ENCODE assay signal across 15 cellular contexts in genomic region chr12:48794870-48795269, GRCh38. TPM values are rescaled to one million over a fixed set of nuclear protein-coding genes. Genes with fewer than 3 reads are reported as not detected.
DNase-seq lines count a peak whose midpoint lies in the region; ATAC-seq and TF ChIP-seq lines count a peak whose summit lies in the region.
"Had no signal": no experiment of that assay in that cellular context is flagged by ENCODE, and none has a peak within 500 bp of the region (broad histone marks: within the 10 kb centered on the region; RNA-seq: fewer than 3 reads in every experiment).

No MANE protein-coding gene starts in this region.

- H3K36me3 ChIP-seq in breast epithelium, result no peaks in the 10 kb centered on the region
- H3K36me3 ChIP-seq in adipocyte (ENCODE audit: control insufficient read depth, insufficient read depth, low read length, severe bottlenecking), result no peaks in the 10 kb centered on the region
- H3K36me3 ChIP-seq in naive thymus-derived CD4-positive, alpha-beta T cell (ENCODE audit: control insufficient read depth in 2 of 3, insufficient read depth in 3 of 3, low read length in 3 of 3), result no peaks in the 10 kb centered on the region
- H3K36me3 ChIP-seq: tibial nerve had no signal

- POLR2A ChIA-PET in MCF 10A (lab: Yijun Ruan, JAX), result interaction anchor here (0.8 to 3.5 kb wide), 8 partner anchors 10 to 336 kb away, joined by 3 to 31 read pairs (median 4); partner anchors contain the start of genes CCNT1 and TUBA1B
- POLR2A ChIA-PET in naive thymus-derived CD4-positive, alpha-beta T cell (lab: Charles Lee), result interaction anchor here (1.0 kb wide), 1 partner anchor 20 kb away, joined by 3 read pairs; no protein-coding TSS in a partner anchor
- POLR2A ChIA-PET in CD4-positive, alpha-beta T cell (lab: Charles Lee), result interaction anchor here (0.7 kb wide), 1 partner anchor 9 kb away, joined by 4 read pairs; no protein-coding TSS in a partner anchor

- CTCF ChIA-PET in MCF 10A (lab: Yijun Ruan, JAX), result interaction anchor here (0.6 to 11.1 kb wide), 29 partner anchors 10 to 363 kb away, joined by 3 to 241 read pairs (median 6); partner anchors contain the start of gene DDX23
- CTCF ChIA-PET in naive thymus-derived CD4-positive, alpha-beta T cell (lab: Charles Lee), result interaction anchor here (0.5 to 5.2 kb wide), 11 partner anchors 12 to 1763 kb away, joined by 3 to 58 read pairs (median 4); partner anchors contain the start of gene RND1
- CTCF ChIA-PET in CD4-positive, alpha-beta T cell (lab: Charles Lee), result interaction anchor here (1.6 to 5.1 kb wide), 2 partner anchors 16 to 42 kb away, joined by 3 to 53 read pairs; no protein-coding TSS in a partner anchor

- H3K27me3 ChIP-seq in breast epithelium, result no peaks in the 10 kb centered on the region
- no peaks in the 10 kb centered on the region for H3K27me3 ChIP-seq in adipocyte (replicated peaks; ENCODE audit: control insufficient read depth, insufficient read depth, low read length)
- H3K27me3 ChIP-seq in naive thymus-derived CD4-positive, alpha-beta T cell (ENCODE audit: control insufficient read depth in 2 of 2, insufficient read depth in 2 of 2, low read length in 2 of 2), result peaks cover 1 to 5% of the 10 kb centered on the region in 2 donors
- H3K27me3 ChIP-seq in CD4-positive, alpha-beta T cell (ENCODE audit: control insufficient read depth, insufficient read depth, low read length), result peaks cover 6% of the 10 kb centered on the region
- H3K27me3 ChIP-seq: tibial nerve had no signal

- no peak overlapping the region for H3K27ac ChIP-seq in breast epithelium
- H3K27ac ChIP-seq in naive thymus-derived CD4-positive, alpha-beta T cell (ENCODE audit: low read depth, low read length), result no peak overlapping the region
- H3K27ac ChIP-seq in CD4-positive, alpha-beta T cell (ENCODE audit: low read depth, low read length), result no peak overlapping the region
- H3K27ac ChIP-seq: VCaP had no signal

- H3K4me3 ChIP-seq in breast epithelium (no peak overlapping the region), adipocyte (ENCODE audit: low read length) (no peak overlapping the region)
- H3K4me3 ChIP-seq in naive thymus-derived CD4-positive, alpha-beta T cell (ENCODE audit: low read length), result no peak overlapping the region
- H3K4me3 ChIP-seq: tibial nerve had no signal

- no TSS peak for BruUV-seq in MCF 10A (replicated peaks; lab: Mats Ljungman, UMichigan)

- no peaks in the 10 kb centered on the region for H3K36me3 Mint-ChIP-seq in MCF 10A (ENCODE audit: insufficient read depth, unreplicated experiment)
- no peaks in the 10 kb centered on the region for H3K36me3 Mint-ChIP-seq in naive thymus-derived CD4-positive, alpha-beta T cell
- H3K36me3 Mint-ChIP-seq in CD4-positive, alpha-beta T cell (ENCODE audit: low read depth), result no peaks in the 10 kb centered on the region
- H3K36me3 Mint-ChIP-seq: activated naive CD4-positive, alpha-beta T cell treated with anti-CD3 and anti-CD28 coated beads, Interleukin-2, amount 50 U/mL, for 72 hours had no signal

- no peak for ATAC-seq in naive thymus-derived CD4-positive, alpha-beta T cell
- ATAC-seq in CD4-positive, alpha-beta T cell (ENCODE audit: poor library complexity), result no peak
- ATAC-seq in GM21717 (IDR thresholded peaks at IDR 0.05; ENCODE audit: unreplicated experiment), result no peak

- no peaks in the 10 kb centered on the region for H3K9me3 Mint-ChIP-seq in MCF 10A (ENCODE audit: unreplicated experiment)
- H3K9me3 Mint-ChIP-seq in naive thymus-derived CD4-positive, alpha-beta T cell, result no peaks in the 10 kb centered on the region
- no peaks in the 10 kb centered on the region for H3K9me3 Mint-ChIP-seq in CD4-positive, alpha-beta T cell
- H3K9me3 Mint-ChIP-seq: activated naive CD4-positive, alpha-beta T cell treated with anti-CD3 and anti-CD28 coated beads, Interleukin-2, amount 50 U/mL, for 72 hours had no signal

- no peak for TF ChIP-seq CTCF in MCF 10A (IDR thresholded peaks at IDR 0.05; ENCODE audit: unreplicated experiment)
- no peak for TF ChIP-seq CTCF in breast epithelium (IDR thresholded peaks at IDR 0.05)
- TF ChIP-seq CTCF in CD4-positive, alpha-beta T cell (IDR thresholded peaks at IDR 0.05), result no peak

- no peaks in the 10 kb centered on the region for H3K4me1 ChIP-seq in breast epithelium
- H3K4me1 ChIP-seq in adipocyte (ENCODE audit: control insufficient read depth, insufficient read depth, low read length), result no peaks in the 10 kb centered on the region
- H3K4me1 ChIP-seq in naive thymus-derived CD4-positive, alpha-beta T cell (ENCODE audit: control insufficient read depth in 2 of 2, insufficient read depth in 2 of 2, low read length in 2 of 2), result no peaks in the 10 kb centered on the region

- H3K27ac Mint-ChIP-seq in MCF 10A (ENCODE audit: low read depth, unreplicated experiment), result no peak overlapping the region
- no peak overlapping the region for H3K27ac Mint-ChIP-seq in naive thymus-derived CD4-positive, alpha-beta T cell
- no peak overlapping the region for H3K27ac Mint-ChIP-seq in CD4-positive, alpha-beta T cell
- H3K27ac Mint-ChIP-seq: activated naive CD4-positive, alpha-beta T cell treated with anti-CD3 and anti-CD28 coated beads, Interleukin-2, amount 50 U/mL, for 72 hours had no signal

- DNase-seq in MCF 10A (ENCODE audit: unreplicated experiment) (peak; percentile 28), breast epithelium (ENCODE audit: low spot score in 2 of 2) (no peak), adipocyte (ENCODE audit: low read depth) (peak; percentile 93), iris pigment epithelial cell (ENCODE audit: low read depth) (peak; percentile 48), SHP77 treated with DMSO at 0.1 percent for 48 hours (lab: John Stamatoyannopoulos, UW) (no peak)
- no peak for DNase-seq in naive thymus-derived CD4-positive, alpha-beta T cell
- no peak for DNase-seq in CD4-positive, alpha-beta T cell
- DNase-seq: kidney, NCI-H1092, NCI-H526 treated with DMSO at 0.1 percent for 48 hours, nucleus accumbens had no signal

- intact Hi-C loops in MCF 10A (cut with micrococcal nuclease) (loop anchor here (1.0 kb wide), 1 partner anchor 42 kb away; no protein-coding TSS in a partner anchor), breast epithelium (cut with DNase I; ENCODE audit: low total_unique reads) (no loop called here)
- intact Hi-C loops in naive thymus-derived CD4-positive, alpha-beta T cell (cut with micrococcal nuclease), result loop anchor here (1.0 to 5.0 kb wide), 3 partner anchors 42 to 253 kb away; partner anchors contain the start of gene KANSL2 (in 1 of the 2)
- intact Hi-C loops in CD4-positive, alpha-beta T cell (cut with DNase I, micrococcal nuclease), result loop anchor here in 1 of 2 experiments (1.0 to 10.0 kb wide), 2 partner anchors 42 to 250 kb away; no protein-coding TSS in a partner anchor

- TF ChIP-seq POLR2A in breast epithelium (IDR thresholded peaks at IDR 0.05), result no peak

- H3K9ac ChIP-seq in adipocyte (ENCODE audit: low read length), result no peak overlapping the region

- H3K9me3 ChIP-seq in breast epithelium (no peaks in the 10 kb centered on the region), adipocyte (ENCODE audit: control insufficient read depth, low read length) (no peaks in the 10 kb centered on the region)
- no peaks in the 10 kb centered on the region for H3K9me3 ChIP-seq in naive thymus-derived CD4-positive, alpha-beta T cell (ENCODE audit: control insufficient read depth in 2 of 3, low read length in 3 of 3)
- H3K9me3 ChIP-seq in CD4-positive, alpha-beta T cell (ENCODE audit: control insufficient read depth, low read length), result no peaks in the 10 kb centered on the region
- H3K9me3 ChIP-seq: tibial nerve had no signal

- H3K4me3 Mint-ChIP-seq in MCF 10A (ENCODE audit: unreplicated experiment), result no peak overlapping the region
- H3K4me3 Mint-ChIP-seq in naive thymus-derived CD4-positive, alpha-beta T cell, result no peak overlapping the region
- H3K4me3 Mint-ChIP-seq in CD4-positive, alpha-beta T cell, result no peak overlapping the region

- H3K27me3 Mint-ChIP-seq in MCF 10A (ENCODE audit: insufficient read depth, unreplicated experiment), result no peaks in the 10 kb centered on the region
- peaks cover 7 to 24% (median 12%) of the 10 kb centered on the region in 5 donors for H3K27me3 Mint-ChIP-seq in naive thymus-derived CD4-positive, alpha-beta T cell
- H3K27me3 Mint-ChIP-seq in CD4-positive, alpha-beta T cell, result peaks cover 14% of the 10 kb centered on the region

- H3K4me1 Mint-ChIP-seq in MCF 10A (ENCODE audit: insufficient read depth, unreplicated experiment), result peaks cover 12% of the 10 kb centered on the region
- H3K4me1 Mint-ChIP-seq in naive thymus-derived CD4-positive, alpha-beta T cell, result peaks cover 0 to 13% (median 4%) of the 10 kb centered on the region in 7 donors
- peaks cover 4% of the 10 kb centered on the region for H3K4me1 Mint-ChIP-seq in CD4-positive, alpha-beta T cell (ENCODE audit: low read depth)

RNA-seq across cellular contexts. Expression of gene ADCY6, which starts 6.0 kb away (rescaled TPM):
- total RNA-seq in MCF 10A (2022) (21.9 and 33.2 TPM in 2 replicates), breast epithelium (10 to 100 TPM; 42.0 to 61.4 (median 46.7) TPM)
- under 1 TPM in 3 of 5 experiments, not detected in 2; 0.07 to 0.22 (median 0.08) TPM for total RNA-seq in naive thymus-derived CD4-positive, alpha-beta T cell
- polyA plus RNA-seq in naive thymus-derived CD4-positive, alpha-beta T cell, result not detected
- not detected for total RNA-seq in CD4-positive, alpha-beta T cell

RNA-seq across cellular contexts. Expression of gene CACNB3, which starts 23.4 kb away (rescaled TPM):
- total RNA-seq in MCF 10A (2022), result 6.9 and 7.0 TPM in 2 replicates
- 10 to 100 TPM in 2 of 3 donors, 1 to 10 TPM in 1; 4.0 to 17.0 (median 10.8) TPM for total RNA-seq in breast epithelium
- 10 to 100 TPM in 1 of 5 experiments, 1 to 10 TPM in 4; 2.2 to 14.7 (median 5.5) TPM for total RNA-seq in naive thymus-derived CD4-positive, alpha-beta T cell
- polyA plus RNA-seq in naive thymus-derived CD4-positive, alpha-beta T cell, result 1 to 10 TPM in 1 of 2 donors, under 1 TPM in 1; 0.89 to 1.5 TPM
- 1 to 10 TPM; 3.9 to 5.7 TPM for total RNA-seq in CD4-positive, alpha-beta T cell

RNA-seq across cellular contexts. Expression of gene DDX23, which starts 57.1 kb away (rescaled TPM):
- total RNA-seq in MCF 10A (2022) (67.8 and 88.4 TPM in 2 replicates), breast epithelium (10 to 100 TPM; 65.4 to 89.9 (median 76.0) TPM)
- 100 to 1,000 TPM in 3 of 5 experiments, 10 to 100 TPM in 2; 84.0 to 160 (median 127) TPM for total RNA-seq in naive thymus-derived CD4-positive, alpha-beta T cell
- 10 to 100 TPM; 32.8 to 65.6 TPM for polyA plus RNA-seq in naive thymus-derived CD4-positive, alpha-beta T cell
- total RNA-seq in CD4-positive, alpha-beta T cell, result 10 to 100 TPM; 69.4 to 76.5 TPM

Comparison
In these comparisons a context has a peak if more than half of its experiments do, and no peak if none do; other contexts are left out.
1. DNase-seq: peak in MCF 10A (single experiment), adipocyte (single experiment) and iris pigment epithelial cell (single experiment); none in breast epithelium (0 of 2), naive thymus-derived CD4-positive, alpha-beta T cell (0 of 9), SHP77 treated with DMSO at 0.1 percent for 48 hours (single experiment) and CD4-positive, alpha-beta T cell (0 of 10).
2. RNA of gene ADCY6, which starts 6.0 kb away (total RNA-seq): 42.0 to 61.4 TPM in breast epithelium and 21.9 to 33.2 TPM in MCF 10A; not detected in CD4-positive, alpha-beta T cell and 0.07 to 0.22 TPM in naive thymus-derived CD4-positive, alpha-beta T cell; every median in the first group is over 10 times any median in the second.